Comparison of ENCODE assay signal across 12 cellular contexts in genomic region chr3:195159819-195160175, GRCh38.
DNase-seq lines count a peak whose midpoint lies in the region; ATAC-seq and TF ChIP-seq lines count a peak whose summit lies in the region.
"Had no signal": no experiment of that assay in that cellular context is flagged by ENCODE, and none has a peak within 500 bp of the region (broad histone marks: within the 10 kb centered on the region; RNA-seq: fewer than 3 reads in every experiment).

No MANE protein-coding gene starts in this region.

- peaks cover 5% of the 10 kb centered on the region in 2 donors for H3K4me1 ChIP-seq in esophagus (ENCODE audit: control insufficient read depth in 2 of 2, insufficient read depth in 2 of 2, low read length in 1 of 2)

- no peaks in the 10 kb centered on the region for H3K36me3 ChIP-seq in esophagus (ENCODE audit: control insufficient read depth in 2 of 2, insufficient read depth in 2 of 2, low read length in 1 of 2)

- H3K27me3 Mint-ChIP-seq in HFFc6 (ENCODE audit: insufficient read depth) (no peaks in the 10 kb centered on the region; the same call in 1 of the 2 replicates), nephron progenitor cell (ENCODE audit: low read depth, poor library complexity) (peaks cover 13% of the 10 kb centered on the region)
- H3K27me3 Mint-ChIP-seq: activated CD4-positive, alpha-beta T cell treated with anti-CD3 and anti-CD28 coated beads, Interleukin-2, amount 10 ng/mL, durations not matched to agents 24 days and 14 days had no signal

- no peaks in the 10 kb centered on the region for H3K9me3 ChIP-seq in esophagus (ENCODE audit: control insufficient read depth in 2 of 2, insufficient read depth in 1 of 2, low read depth in 1 of 2, low read length in 1 of 2)

- TF ChIP-seq CTCF in HFFc6 (IDR thresholded peaks at IDR 0.05) (no peak), nephron progenitor cell (IDR thresholded peaks at IDR 0.05) (no peak), coronary artery (IDR thresholded peaks at IDR 0.05) (no peak)

- H3K36me3 Mint-ChIP-seq in HFFc6 (ENCODE audit: low read depth): peaks cover 5% of the 10 kb centered on the region; the same call in 1 of the 2 replicates
- peaks cover 5% of the 10 kb centered on the region for H3K36me3 Mint-ChIP-seq in nephron progenitor cell (ENCODE audit: low read depth)

- ATAC-seq in HG03460 (IDR thresholded peaks at IDR 0.05; ENCODE audit: unreplicated experiment): no peak

- no peak overlapping the region for H3K4me3 ChIP-seq in esophagus (ENCODE audit: low read depth in 1 of 2, low read length in 2 of 2)
- no peak overlapping the region for H3K4me3 ChIP-seq in coronary artery

- H3K27me3 ChIP-seq in esophagus (ENCODE audit: control insufficient read depth in 1 of 2, insufficient read depth in 2 of 2, low read length in 2 of 2): no peaks in the 10 kb centered on the region

- H3K27ac ChIP-seq in esophagus (ENCODE audit: low read depth in 2 of 2, low read length in 1 of 2): peak overlapping the region; percentile 53 to 74
- no peak overlapping the region for H3K27ac ChIP-seq in coronary artery

- peak; percentile 60 for DNase-seq in AG08396 (ENCODE audit: low spot score)
- DNase-seq in HFFc6: peak; percentile 58
- DNase-seq in nephron progenitor cell: no peak
- DNase-seq in ureter (ENCODE audit: low spot score): no peak
- DNase-seq in NCI-H1694 (lab: John Stamatoyannopoulos, UW): no peak
- DNase-seq in coronary artery (ENCODE audit: low spot score): no peak
- DNase-seq: activated CD4-positive, alpha-beta T cell treated with anti-CD3 and anti-CD28 coated beads, Interleukin-2, amount 10 ng/mL, durations not matched to agents 24 days and 14 days; cerebellar nuclear complex; left colon; NCI-H1694 treated with DMSO at 0.1 percent for 48 hours had no signal

- WGBS in esophagus, 2 donors: 73 to 76% methylated on average over 6 of the region's 6 CpGs

- H3K9me3 Mint-ChIP-seq in HFFc6: no peaks in the 10 kb centered on the region
- no peaks in the 10 kb centered on the region for H3K9me3 Mint-ChIP-seq in nephron progenitor cell
- H3K9me3 Mint-ChIP-seq: activated CD4-positive, alpha-beta T cell treated with anti-CD3 and anti-CD28 coated beads, Interleukin-2, amount 10 ng/mL, durations not matched to agents 24 days and 14 days had no signal

- H3K27ac Mint-ChIP-seq in HFFc6 (peak overlapping the region; percentile 81), nephron progenitor cell (peak overlapping the region; percentile 24)
- H3K27ac Mint-ChIP-seq: activated CD4-positive, alpha-beta T cell treated with anti-CD3 and anti-CD28 coated beads, Interleukin-2, amount 10 ng/mL, durations not matched to agents 24 days and 14 days had no signal

- H3K4me1 Mint-ChIP-seq in HFFc6 (ENCODE audit: low read depth) (peaks cover 49% of the 10 kb centered on the region), nephron progenitor cell (peaks cover 86% of the 10 kb centered on the region)

- peak overlapping the region; percentile 48 for H3K4me3 Mint-ChIP-seq in HFFc6
- H3K4me3 Mint-ChIP-seq in nephron progenitor cell: peak overlapping the region; percentile 9
- H3K4me3 Mint-ChIP-seq: activated CD4-positive, alpha-beta T cell treated with anti-CD3 and anti-CD28 coated beads, Interleukin-2, amount 10 ng/mL, durations not matched to agents 24 days and 14 days had no signal

Comparison
In these comparisons a context has a peak if more than half of its experiments do, and no peak if none do; other contexts are left out.
1. DNase-seq: peak in AG08396 (single experiment) and HFFc6 (single experiment); none in nephron progenitor cell (single experiment), ureter (single experiment), NCI-H1694 (single experiment) and coronary artery (single experiment).
2. H3K27ac ChIP-seq: peak in esophagus (2 of 2); none in coronary artery (0 of 2).